1 cellular context compared by ENCODE assay signal in genomic region chr9:72864327-72864726, GRCh38.
TF ChIP-seq lines count a peak whose summit lies in the region.

No MANE protein-coding gene starts in this region.

TF ChIP-seq in K562, 482 proteins besides CTCF, POLR2A, EP300 and RAD21 (continued from another document):
- no peak for TF ChIP-seq MGA (IDR thresholded peaks at IDR 0.05)
- TF ChIP-seq HNRNPH1 (optimal IDR thresholded peaks at IDR 0.05; ENCODE audit: low read depth, low read length) = no peak
- no peak for TF ChIP-seq ETV1 (tag; conservative IDR thresholded peaks at IDR 0.05; ENCODE audit: low read depth)
- no peak for TF ChIP-seq POLR2AphosphoS5 (IDR thresholded peaks at IDR 0.05; ENCODE audit: control insufficient read depth, insufficient read depth, low read depth, low read length)
- no peak for TF ChIP-seq GMEB1 (CRISPR knock-in tag; IDR thresholded peaks at IDR 0.05)
- TF ChIP-seq ZNF696 (CRISPR knock-in tag; conservative IDR thresholded peaks at IDR 0.05) = no peak
- peak; percentile 52 for TF ChIP-seq MEIS2 (IDR thresholded peaks at IDR 0.05; ENCODE audit: partially characterized antibody)
